ENCODE assay signal across 27 cellular contexts in the genomic region with DNA sequence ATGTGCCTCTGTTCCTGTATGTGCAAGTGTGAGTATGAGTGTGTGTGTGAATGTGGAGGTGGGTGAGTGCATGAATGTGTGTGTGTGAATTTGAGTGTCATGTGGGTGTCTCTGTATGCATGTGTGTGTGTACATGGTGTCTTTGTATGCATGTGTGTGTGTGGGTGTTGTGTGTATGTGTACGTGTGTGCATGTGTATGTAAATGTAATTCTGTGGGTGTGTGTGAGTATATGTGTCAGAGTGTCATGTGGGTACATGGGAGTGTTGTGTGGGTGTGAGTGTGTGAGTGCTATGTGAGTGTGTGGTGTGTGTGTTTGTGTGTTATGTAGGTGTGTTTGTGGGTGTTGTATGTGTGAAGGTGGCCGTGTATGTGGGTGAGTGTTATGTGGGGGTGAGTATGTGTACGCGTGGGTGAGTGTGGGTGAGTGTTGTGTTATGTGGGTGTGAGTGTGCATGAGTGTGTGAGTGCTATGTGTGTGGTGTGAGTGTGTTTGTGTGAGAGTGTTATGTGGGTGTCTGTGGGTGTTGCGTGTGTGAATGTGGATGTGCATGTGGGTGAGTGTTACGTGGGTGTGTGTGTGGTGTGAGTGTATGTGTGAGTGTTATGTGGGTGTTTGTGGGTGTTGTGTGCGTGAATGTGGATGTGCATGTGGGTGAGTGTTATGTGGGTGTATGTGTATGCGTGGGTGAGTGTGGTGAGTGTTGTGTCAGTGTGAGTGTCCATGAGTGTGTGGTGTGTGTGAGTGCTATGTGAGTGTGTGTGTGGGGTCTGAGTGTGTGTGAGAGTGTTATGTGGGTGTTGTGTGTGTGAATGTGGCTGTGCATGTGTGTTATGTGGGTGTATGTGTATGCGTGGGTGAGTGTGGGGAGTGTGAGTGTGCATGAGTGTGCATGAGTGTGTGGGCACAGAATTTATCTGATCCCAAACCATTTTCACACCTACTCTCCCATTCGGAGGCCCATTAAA.
"Had no signal": no experiment of that assay in that cellular context is flagged by ENCODE, and none has a peak within 500 bp of the region (broad histone marks: within the 10 kb centered on the region; RNA-seq: fewer than 3 reads in every experiment).

No MANE protein-coding gene starts in this region.

- H3K4me2 ChIP-seq: hepatocyte, neural progenitor cell, smooth muscle cell had no signal

- H3K27me3 ChIP-seq: foreskin keratinocyte, heart left ventricle, hepatocyte, right atrium auricular region, upper lobe of left lung, uterus had no signal

- H3K27ac Mint-ChIP-seq: effector memory CD8-positive, alpha-beta T cell; memory B cell; nephron; neural progenitor cell; stimulated activated effector memory CD8-positive, alpha-beta T cell treated with anti-CD3 and anti-CD28 coated beads, Interleukin-12 subunit alpha, Interleukin-12 subunit beta, amount 100 ng/mL, for 72 hours had no signal

- H3K9ac ChIP-seq: neural progenitor cell had no signal

- H3K27ac ChIP-seq: foreskin keratinocyte, gastroesophageal sphincter, heart left ventricle, hepatocyte, neural progenitor cell, prostate gland, right atrium auricular region, stomach, tibial artery, upper lobe of left lung, uterus had no signal

- H3K79me2 ChIP-seq: hepatocyte had no signal

- ATAC-seq: effector memory CD8-positive, alpha-beta T cell; foreskin keratinocyte; gastroesophageal sphincter; left lobe of liver; sciatic nerve; stimulated activated effector memory CD8-positive, alpha-beta T cell treated with anti-CD3 and anti-CD28 coated beads, Interleukin-12 subunit alpha, Interleukin-12 subunit beta, amount 100 ng/mL, for 72 hours had no signal

- H3K4me3 ChIP-seq: gastroesophageal sphincter, heart left ventricle, hepatocyte, lung, neural progenitor cell, prostate gland, right atrium auricular region, smooth muscle cell, stomach, tibial artery, upper lobe of left lung, uterus had no signal

- H3K27me3 Mint-ChIP-seq: effector memory CD8-positive, alpha-beta T cell had no signal

- DNase-seq: cortex of kidney; effector memory CD8-positive, alpha-beta T cell; foreskin keratinocyte; heart left ventricle; kidney; nucleus accumbens; stimulated activated CD4-positive, alpha-beta T cell treated with anti-CD3 and anti-CD28 coated beads, Interleukin-12 subunit alpha, Interleukin-12 subunit beta, amount 100 ng/mL, for 4 hours; stimulated activated CD4-positive, alpha-beta T cell treated with anti-CD3 and anti-CD28 coated beads, Interleukin-2, amount 100 ng/mL, for 24 hours; stimulated activated CD4-positive, alpha-beta T cell treated with anti-CD3 and anti-CD28 coated beads, Interleukin-4, amount 100 ng/mL, for 24 hours; stimulated activated naive CD4-positive, alpha-beta T cell treated with Interleukin-2 at 50 U/mL for 16 hours; stomach; tibial artery; uterus had no signal

- H3K36me3 ChIP-seq: gastroesophageal sphincter, heart left ventricle, neural progenitor cell, prostate gland, right atrium auricular region, stomach, tibial artery, upper lobe of left lung, uterus had no signal

- H2AFZ ChIP-seq: hepatocyte, neural progenitor cell had no signal

- H3K4me3 Mint-ChIP-seq: effector memory CD8-positive, alpha-beta T cell; memory B cell; nephron; neural progenitor cell; stimulated activated effector memory CD8-positive, alpha-beta T cell treated with anti-CD3 and anti-CD28 coated beads, Interleukin-12 subunit alpha, Interleukin-12 subunit beta, amount 100 ng/mL, for 72 hours had no signal

- FAIRE-seq: endometrium, kidney had no signal

- H3K9me3 ChIP-seq: prostate gland, right atrium auricular region, uterus had no signal

- H3K4me1 ChIP-seq: foreskin keratinocyte, gastroesophageal sphincter, neural progenitor cell, prostate gland, tibial artery, upper lobe of left lung, uterus had no signal
